8 cellular contexts compared by ENCODE assay signal in the genomic region with DNA sequence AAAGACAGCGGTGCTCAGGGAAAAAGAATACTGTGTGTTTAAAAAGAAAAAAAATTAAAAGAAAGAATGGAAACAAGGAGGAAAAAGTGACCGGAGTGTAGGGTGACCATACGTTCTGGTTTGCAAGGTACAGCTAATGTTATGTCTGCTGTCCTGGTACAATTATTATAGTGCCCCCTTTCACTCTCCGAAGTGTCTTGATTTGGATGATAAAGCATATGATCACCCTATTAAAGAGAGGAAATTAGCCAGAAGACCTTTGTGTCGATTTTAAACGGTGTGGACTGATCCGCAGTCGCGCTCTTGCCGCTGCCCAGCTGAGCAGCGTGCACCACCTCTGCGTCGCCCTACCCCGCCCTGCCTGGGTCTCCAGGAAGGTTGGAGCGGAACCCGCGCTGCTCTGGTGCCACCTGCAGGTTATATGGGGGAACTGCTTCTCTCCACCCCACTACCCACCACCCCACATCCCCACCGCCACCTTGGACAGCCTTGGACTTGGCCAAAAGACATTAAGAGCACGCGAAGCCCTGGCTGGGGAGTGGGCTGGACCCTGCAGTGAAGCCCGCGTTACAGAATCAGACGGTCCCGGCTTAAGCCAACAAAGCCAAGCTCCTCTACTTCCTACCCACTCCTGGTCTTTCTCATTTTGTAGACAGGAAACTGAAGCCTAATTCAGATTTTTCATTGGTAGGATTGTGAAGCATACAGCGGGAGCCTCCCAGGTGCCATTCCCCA. TPM values are rescaled to one million over a fixed set of nuclear protein-coding genes. Genes with fewer than 3 reads are reported as not detected.
DNase-seq lines count a peak whose midpoint lies in the region; ATAC-seq and TF ChIP-seq lines count a peak whose summit lies in the region.

No MANE protein-coding gene starts in this region.

- H3K27me3 Mint-ChIP-seq in activated T-cell treated with anti-CD3 and anti-CD28 coated beads, Interleukin-2, amount 50 U/mL, for 4 hours (ENCODE audit: low read depth): peaks cover 35% of the 10 kb centered on the region
- H3K27me3 Mint-ChIP-seq in natural killer cell treated with Interleukin-12 subunit alpha and Interleukin-12 subunit beta and Interleukin-15 and Interleukin-18, amount 100 ng/mL, for 72 hours: peaks cover 44 to 49% of the 10 kb centered on the region in 2 donors
- H3K27me3 Mint-ChIP-seq in stimulated activated memory B cell treated with anti-CD40 and anti-IgM and Interleukin-4, amounts not matched to agents 10 μg/mL and 1 μg/mL and 100 μg/mL, for 72 hours: peaks cover 79% of the 10 kb centered on the region

- H3K27ac Mint-ChIP-seq in natural killer cell treated with Interleukin-12 subunit alpha and Interleukin-12 subunit beta and Interleukin-15 and Interleukin-18, amount 100 ng/mL, for 72 hours: no peak overlapping the region
- H3K27ac Mint-ChIP-seq in stimulated activated memory B cell treated with anti-CD40 and anti-IgM and Interleukin-4, amounts not matched to agents 10 μg/mL and 1 μg/mL and 100 μg/mL, for 72 hours: no peak overlapping the region

- H3K4me1 Mint-ChIP-seq in activated T-cell treated with anti-CD3 and anti-CD28 coated beads, Interleukin-2, amount 50 U/mL, for 4 hours (ENCODE audit: low read depth): peaks cover 7% of the 10 kb centered on the region
- H3K4me1 Mint-ChIP-seq in natural killer cell treated with Interleukin-12 subunit alpha and Interleukin-12 subunit beta and Interleukin-15 and Interleukin-18, amount 100 ng/mL, for 72 hours (ENCODE audit: low read depth in 2 of 2): peaks cover 0 to 11% of the 10 kb centered on the region in 2 donors
- peaks cover 8% of the 10 kb centered on the region for H3K4me1 Mint-ChIP-seq in stimulated activated memory B cell treated with anti-CD40 and anti-IgM and Interleukin-4, amounts not matched to agents 10 μg/mL and 1 μg/mL and 100 μg/mL, for 72 hours

- TF ChIP-seq EP300 in Ishikawa (IDR thresholded peaks at IDR 0.05; ENCODE audit: borderline replicate concordance): no peak

- peak; percentile 78 for TF ChIP-seq CTCF in fibroblast of mammary gland (conservative IDR thresholded peaks at IDR 0.05; ENCODE audit: control insufficient read depth, insufficient read depth, low read depth, low read length)

- no peaks in the 10 kb centered on the region for H3K9me3 Mint-ChIP-seq in activated T-cell treated with anti-CD3 and anti-CD28 coated beads, Interleukin-2, amount 50 U/mL, for 4 hours
- H3K9me3 Mint-ChIP-seq in natural killer cell treated with Interleukin-12 subunit alpha and Interleukin-12 subunit beta and Interleukin-15 and Interleukin-18, amount 100 ng/mL, for 72 hours: no peaks in the 10 kb centered on the region
- H3K9me3 Mint-ChIP-seq in stimulated activated memory B cell treated with anti-CD40 and anti-IgM and Interleukin-4, amounts not matched to agents 10 μg/mL and 1 μg/mL and 100 μg/mL, for 72 hours: no peaks in the 10 kb centered on the region

- peak overlapping the region; percentile 29 for H3K4me3 ChIP-seq in fibroblast of mammary gland (ENCODE audit: control insufficient read depth, low read depth, low read length)

- DNase-seq in AML-193 (lab: John Stamatoyannopoulos, UW) (peak; percentile 52 to 71), fibroblast of mammary gland (ENCODE audit: low read depth) (peak; percentile 63)
- DNase-seq in activated T-cell treated with anti-CD3 and anti-CD28 coated beads, Interleukin-2, amount 50 U/mL, for 4 hours: peak; percentile 76
- peak; percentile 83 for DNase-seq in natural killer cell treated with Interleukin-12 subunit alpha and Interleukin-12 subunit beta and Interleukin-15 and Interleukin-18, amount 100 ng/mL, for 72 hours (ENCODE audit: low spot score)

- no peaks in the 10 kb centered on the region for H3K36me3 Mint-ChIP-seq in activated T-cell treated with anti-CD3 and anti-CD28 coated beads, Interleukin-2, amount 50 U/mL, for 4 hours (ENCODE audit: insufficient read depth)
- H3K36me3 Mint-ChIP-seq in natural killer cell treated with Interleukin-12 subunit alpha and Interleukin-12 subunit beta and Interleukin-15 and Interleukin-18, amount 100 ng/mL, for 72 hours: no peaks in the 10 kb centered on the region
- H3K36me3 Mint-ChIP-seq in stimulated activated memory B cell treated with anti-CD40 and anti-IgM and Interleukin-4, amounts not matched to agents 10 μg/mL and 1 μg/mL and 100 μg/mL, for 72 hours: no peaks in the 10 kb centered on the region

- peak overlapping the region; percentile 29 for H3K4me3 Mint-ChIP-seq in activated T-cell treated with anti-CD3 and anti-CD28 coated beads, Interleukin-2, amount 50 U/mL, for 4 hours
- H3K4me3 Mint-ChIP-seq in natural killer cell treated with Interleukin-12 subunit alpha and Interleukin-12 subunit beta and Interleukin-15 and Interleukin-18, amount 100 ng/mL, for 72 hours: peak overlapping the region; percentile 9
- H3K4me3 Mint-ChIP-seq in stimulated activated memory B cell treated with anti-CD40 and anti-IgM and Interleukin-4, amounts not matched to agents 10 μg/mL and 1 μg/mL and 100 μg/mL, for 72 hours: peak overlapping the region; percentile 50

- TF ChIP-seq RAD21 in Ishikawa (IDR thresholded peaks at IDR 0.05; ENCODE audit: low read depth): peak; percentile 94

- peak; percentile 79 for ATAC-seq in GM19395 (IDR thresholded peaks at IDR 0.05; ENCODE audit: unreplicated experiment)
- peak; percentile 99 to 100 for ATAC-seq in activated T-cell treated with anti-CD3 and anti-CD28 coated beads, Interleukin-2, amount 50 U/mL, for 4 hours
- peak; percentile 98 to 99 for ATAC-seq in natural killer cell treated with Interleukin-12 subunit alpha and Interleukin-12 subunit beta and Interleukin-15 and Interleukin-18, amount 100 ng/mL, for 72 hours
- peak; percentile 99 for ATAC-seq in stimulated activated memory B cell treated with anti-CD40 and anti-IgM and Interleukin-4, amounts not matched to agents 10 μg/mL and 1 μg/mL and 100 μg/mL, for 72 hours

TF ChIP-seq in Ishikawa, 13 proteins besides CTCF, POLR2A, EP300 and RAD21 (continues in another document):
- TF ChIP-seq ZBTB7A (IDR thresholded peaks at IDR 0.05; ENCODE audit: low read depth): 0 out of 2 replicates have a peak, but pooled peaks have one; percentile 54
- TF ChIP-seq, protein P1, sequence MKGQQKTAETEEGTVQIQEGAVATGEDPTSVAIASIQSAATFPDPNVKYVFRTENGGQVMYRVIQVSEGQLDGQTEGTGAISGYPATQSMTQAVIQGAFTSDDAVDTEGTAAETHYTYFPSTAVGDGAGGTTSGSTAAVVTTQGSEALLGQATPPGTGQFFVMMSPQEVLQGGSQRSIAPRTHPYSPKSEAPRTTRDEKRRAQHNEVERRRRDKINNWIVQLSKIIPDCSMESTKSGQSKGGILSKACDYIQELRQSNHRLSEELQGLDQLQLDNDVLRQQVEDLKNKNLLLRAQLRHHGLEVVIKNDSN (IDR thresholded peaks at IDR 0.05): no peak

TF ChIP-seq in PFSK-1, 5 proteins besides CTCF, POLR2A, EP300 and RAD21:
- TF ChIP-seq SIN3A (IDR thresholded peaks at IDR 0.05; ENCODE audit: borderline replicate concordance, insufficient read depth, low read length): no peak
- no peak for TF ChIP-seq TAF1 (IDR thresholded peaks at IDR 0.05; ENCODE audit: borderline replicate concordance, insufficient read depth, low read length)
- TF ChIP-seq REST (IDR thresholded peaks at IDR 0.05; ENCODE audit: insufficient read depth in 1 of 2, low read depth in 2 of 2, low read length in 2 of 2): no peak
- TF ChIP-seq POLR2AphosphoS5 (IDR thresholded peaks at IDR 0.05; ENCODE audit: low read depth, low read length): no peak
- peak; percentile 55 for TF ChIP-seq FOXP2 (optimal IDR thresholded peaks at IDR 0.05; ENCODE audit: borderline replicate concordance, extremely low read depth, extremely low read length, insufficient read depth)

RNA-seq across cellular contexts. Expression of gene UBE2Q2, which starts 41.2 kb away (rescaled TPM):
- 13.7 TPM for polyA plus RNA-seq in PFSK-1 (2012; ENCODE audit: insufficient read length, low read depth)
- 10 to 100 TPM; 11.8 to 14.2 (median 13.3) TPM for total RNA-seq in activated T-cell treated with anti-CD3 and anti-CD28 coated beads, Interleukin-2, amount 50 U/mL, for 4 hours
- 10 to 100 TPM; 23.9 to 38.5 TPM for total RNA-seq in natural killer cell treated with Interleukin-12 subunit alpha and Interleukin-12 subunit beta and Interleukin-15 and Interleukin-18, amount 100 ng/mL, for 72 hours

Comparison
In these comparisons a context has a peak if more than half of its experiments do, and no peak if none do; other contexts are left out.
1. Peak in every context shown above with its lines: DNase-seq, ATAC-seq and H3K4me3 ChIP-seq.